8 cellular contexts compared by ENCODE assay signal in genomic region chr11:130314749-130315285, GRCh38. TPM values are rescaled to one million over a fixed set of nuclear protein-coding genes. Genes with fewer than 3 reads are reported as not detected.
DNase-seq lines count a peak whose midpoint lies in the region; ATAC-seq and TF ChIP-seq lines count a peak whose summit lies in the region.

Gene ZBTB44, minus strand, starts transcription at chr11:130314917. Its CDS starts 53,044 bp downstream, at chr11:130261873.

- no peak for TF ChIP-seq CTCF in fibroblast of mammary gland (conservative IDR thresholded peaks at IDR 0.05; ENCODE audit: control insufficient read depth, insufficient read depth, low read depth, low read length)
- no peak for TF ChIP-seq CTCF in natural killer cell (IDR thresholded peaks at IDR 0.05)

- H3K36me3 Mint-ChIP-seq in natural killer cell, result no peaks in the 10 kb centered on the region

- H3K9me3 Mint-ChIP-seq in natural killer cell, result no peaks in the 10 kb centered on the region

- H3K36me3 ChIP-seq in KOPT-K1 (ENCODE audit: insufficient read depth, low read length), result peaks cover 5% of the 10 kb centered on the region; the same call in 1 of the 2 replicates

- peak within 1 kb of the TSS; percentile 95 for H3K4me3 Mint-ChIP-seq in natural killer cell

- peaks cover 35 to 37% of the 10 kb centered on the region in 2 donors for H3K4me1 Mint-ChIP-seq in natural killer cell

- H3K27ac ChIP-seq in KOPT-K1 (ENCODE audit: low read depth, low read length, poor library complexity, severe bottlenecking), result peak within 1 kb of the TSS; percentile 95

- intact Hi-C loops in natural killer cell (cut with micrococcal nuclease), result loop anchor here (5.0 kb wide), 1 partner anchor 313 kb away; the partner anchor contains the start of gene PRDM10

- peak within 1 kb of the TSS; percentile 82 for H3K4me3 ChIP-seq in fibroblast of mammary gland (ENCODE audit: control insufficient read depth, low read depth, low read length)

- H3K9me3 ChIP-seq in KOPT-K1 (ENCODE audit: insufficient read depth, low read length, poor library complexity, severe bottlenecking), result peaks cover 4% of the 10 kb centered on the region

- peak; percentile 88 for DNase-seq in DMS53 treated with DMSO at 0.1 percent for 48 hours (lab: John Stamatoyannopoulos, UW; ENCODE audit: unreplicated experiment)
- peak; percentile 90 for DNase-seq in RKO (ENCODE audit: low spot score)
- peak; percentile 80 to 88 for DNase-seq in activated T-helper 1 cell treated with anti-CD3 and anti-CD28 coated beads, Interleukin-2, amount 50 U/mL, for 16 hours (ENCODE audit: low read depth in 1 of 2, low spot score in 1 of 2)
- DNase-seq in fibroblast of mammary gland (ENCODE audit: low read depth), result peak; percentile 87
- DNase-seq in natural killer cell, result peak; percentile 81
- peak; percentile 85 to 94 (median 92) for DNase-seq in stimulated activated naive CD4-positive, alpha-beta T cell (lab: John Stamatoyannopoulos, UW)

- ATAC-seq in GM21723 (IDR thresholded peaks at IDR 0.05; ENCODE audit: unreplicated experiment), result peak; percentile 66
- ATAC-seq in natural killer cell, result peak; percentile 85 to 96 (median 87)

- peak within 1 kb of the TSS; percentile 95 to 96 for H3K27ac Mint-ChIP-seq in natural killer cell

- no peaks in the 10 kb centered on the region for H3K27me3 Mint-ChIP-seq in natural killer cell (ENCODE audit: low read depth in 2 of 2)

RNA-seq across cellular contexts. Expression of gene ZBTB44, which starts in this region (rescaled TPM):
- 100 to 1,000 TPM; 103 to 131 (median 105) TPM for total RNA-seq in natural killer cell

Comparison
In these comparisons a context has a peak if more than half of its experiments do, and no peak if none do; other contexts are left out.
1. Peak in every context shown above with its lines: DNase-seq, ATAC-seq, H3K4me3 ChIP-seq and H3K27ac ChIP-seq.